In genomic region chr19:34953092-34953491, GRCh38 we compare ENCODE assay signal across 26 cellular contexts. TPM values are rescaled to one million over a fixed set of nuclear protein-coding genes. Genes with fewer than 3 reads are reported as not detected.
DNase-seq lines count a peak whose midpoint lies in the region; ATAC-seq, FAIRE-seq and TF ChIP-seq lines count a peak whose summit lies in the region.
"Had no signal": no experiment of that assay in that cellular context is flagged by ENCODE, and none has a peak within 500 bp of the region (broad histone marks: within the 10 kb centered on the region; RNA-seq: fewer than 3 reads in every experiment).

No MANE protein-coding gene starts in this region.

- no peak overlapping the region for H3K27ac Mint-ChIP-seq in progenitor cell of endocrine pancreas
- H3K27ac Mint-ChIP-seq: CD14-positive monocyte; CD4-positive, alpha-beta memory T cell had no signal

- H3K4me2 ChIP-seq in K562 (ENCODE audit: insufficient read depth, low read length) = no peak overlapping the region
- H3K4me2 ChIP-seq: A549; BLaER1 treated with 17β-estradiol and CSF1 and Interleukin-3, amounts not matched to agents 10 nM and 100 nM had no signal

- peaks cover 31% of the 10 kb centered on the region for H3K9me3 ChIP-seq in K562 (replicated peaks; ENCODE audit: control insufficient read depth, insufficient read depth, low read depth, low read length)

- H3K27me3 ChIP-seq in K562 (ENCODE audit: control insufficient read depth in 2 of 2, insufficient read depth in 2 of 2, low read length in 2 of 2) = no peaks in the 10 kb centered on the region
- H3K27me3 ChIP-seq: BE2C; BLaER1 treated with 17β-estradiol and CSF1 and Interleukin-3, amounts not matched to agents 10 nM and 100 nM had no signal

- no peaks in the 10 kb centered on the region for H3K9me1 ChIP-seq in K562 (ENCODE audit: control insufficient read depth, insufficient read depth, low read length)

- no peak for TF ChIP-seq EP300 in K562 (IDR thresholded peaks at IDR 0.05; ENCODE audit: low read length)

- H3K9me3 Mint-ChIP-seq in progenitor cell of endocrine pancreas (ENCODE audit: low read depth) = peaks cover 64% of the 10 kb centered on the region

- TF ChIP-seq POLR2A in K562 (conservative IDR thresholded peaks at IDR 0.05) = no peak

- TF ChIP-seq CTCF in K562 (IDR thresholded peaks at IDR 0.05 in 2 of 3, conservative IDR thresholded peaks at IDR 0.05 in 1 of 3; ENCODE audit: insufficient read depth in 2 of 3, low read depth in 1 of 3, low read length in 3 of 3) = no peak
- no peak for TF ChIP-seq CTCF in progenitor cell of endocrine pancreas (IDR thresholded peaks at IDR 0.05; ENCODE audit: unreplicated experiment)

- no peak overlapping the region for H3K27ac ChIP-seq in K562 (ENCODE audit: extremely low read depth, low read depth, low read length)
- H3K27ac ChIP-seq: A549; BLaER1 treated with 17β-estradiol and CSF1 and Interleukin-3, amounts not matched to agents 10 nM and 100 nM; GM23248 had no signal

- in situ Hi-C loops in K562 (cut with MboI) = no loop called here

- no peaks in the 10 kb centered on the region for H3K4me1 Mint-ChIP-seq in progenitor cell of endocrine pancreas (ENCODE audit: low read depth)
- H3K4me1 Mint-ChIP-seq: CD14-positive monocyte; CD4-positive, alpha-beta memory T cell had no signal

- no peaks in the 10 kb centered on the region for H3K4me1 ChIP-seq in K562 (replicated peaks in 1 of 2; ENCODE audit: control insufficient read depth in 2 of 2, insufficient read depth in 2 of 2, low read length in 2 of 2)
- H3K4me1 ChIP-seq: A549; BE2C; BLaER1 treated with 17β-estradiol and CSF1 and Interleukin-3, amounts not matched to agents 10 nM and 100 nM had no signal

- no peak overlapping the region for H3K9ac ChIP-seq in K562 (ENCODE audit: insufficient read depth in 1 of 2, low read depth in 2 of 2, low read length in 2 of 2)
- H3K9ac ChIP-seq: BLaER1 treated with 17β-estradiol and CSF1 and Interleukin-3, amounts not matched to agents 10 nM and 100 nM; GM23248 had no signal

- ATAC-seq in K562 = no peak
- ATAC-seq: A549, GM12878 had no signal

- H3K36me3 Mint-ChIP-seq in progenitor cell of endocrine pancreas (ENCODE audit: insufficient read depth) = peaks cover 86% of the 10 kb centered on the region

- H3K4me3 Mint-ChIP-seq in progenitor cell of endocrine pancreas (ENCODE audit: low read depth) = no peak overlapping the region
- H3K4me3 Mint-ChIP-seq: CD14-positive monocyte had no signal

- intact Hi-C loops in K562 (cut with micrococcal nuclease) = no loop called here

- H3K36me3 ChIP-seq in K562 (ENCODE audit: control insufficient read depth, insufficient read depth, low read length) = peaks cover 35% of the 10 kb centered on the region

- H3K27me3 Mint-ChIP-seq in progenitor cell of endocrine pancreas = no peaks in the 10 kb centered on the region
- H3K27me3 Mint-ChIP-seq: CD4-positive, alpha-beta memory T cell had no signal

- no peak for TF ChIP-seq RAD21 in K562 (CRISPR knock-in tag; conservative IDR thresholded peaks at IDR 0.05 in 1 of 2, IDR thresholded peaks at IDR 0.05 in 1 of 2)

- BruUV-seq in K562 (replicated peaks; lab: Mats Ljungman, UMichigan) = no TSS peak

- H3K4me3 ChIP-seq in K562 = no peak overlapping the region
- H3K4me3 ChIP-seq: A549, GM12878, GM23248 had no signal

- DNase-seq in NCI-H2227 (lab: John Stamatoyannopoulos, UW; ENCODE audit: unreplicated experiment) (peak; percentile 46), NCI-H2227 treated with DMSO at 0.1 percent for 48 hours (lab: John Stamatoyannopoulos, UW) (no peak), HT-29 (ENCODE audit: low spot score) (peak; percentile 21), K562 (ENCODE audit: extremely low read depth in 1 of 4, low spot score in 3 of 4) (no peak), progenitor cell of endocrine pancreas (ENCODE audit: low spot score, unreplicated experiment) (no peak)
- DNase-seq in stimulated activated CD4-positive, alpha-beta T cell treated with anti-CD3 and anti-CD28 coated beads, Interleukin-12 subunit alpha, Interleukin-12 subunit beta, amount 100 ng/mL, for 4 hours = no peak
- DNase-seq: 8988T; ACHN; AML-193; BE2C; Calu3; CD4-positive, alpha-beta memory T cell; COR-L47; DMS79; EL; GDM1; GM23248; H7; HCEC 1CT had no signal

- no peak for FAIRE-seq in K562 (lab: Jason Lieb, UNC)
- peak; percentile 75 for FAIRE-seq in islet of Langerhans (lab: Jason Lieb, UNC)
- FAIRE-seq: GM12878, GM19239, H1 had no signal

- CTCF ChIA-PET in K562 (lab: Yijun Ruan, JAX; ENCODE audit: low intra/inter-chr PET ratio) = no interaction called here

- H2AFZ ChIP-seq in K562 (ENCODE audit: low read depth, low read length) = no peak overlapping the region
- H2AFZ ChIP-seq: GM23248 had no signal

- H3K79me2 ChIP-seq in K562 (ENCODE audit: control insufficient read depth, insufficient read depth, low read length) = peaks cover 7% of the 10 kb centered on the region; the same call in 2 of the 3 replicates

- POLR2A ChIA-PET in K562 (lab: Yijun Ruan, JAX) = no interaction called here

- H4K20me1 ChIP-seq in K562 (replicated peaks; ENCODE audit: control insufficient read depth, insufficient read depth, low read length) = no peaks in the 10 kb centered on the region
- H4K20me1 ChIP-seq: BLaER1 treated with 17β-estradiol and CSF1 and Interleukin-3, amounts not matched to agents 10 nM and 100 nM had no signal

TF ChIP-seq in K562, 482 proteins besides CTCF, POLR2A, EP300 and RAD21 (continues in another document):
- TF ChIP-seq ZNF239 (CRISPR knock-in tag; IDR thresholded peaks at IDR 0.05) (no peak), STAT5B (CRISPR knock-in tag; IDR thresholded peaks at IDR 0.05) (no peak)

RNA-seq across cellular contexts. Expression of gene ZNF792, which starts 10.9 kb away (rescaled TPM):
- 11.8 and 12.7 TPM in 2 replicates for total RNA-seq in HT-29 (2014; rRNA removed; shearing (Covaris generic))
- 49.4 and 86.2 TPM in 2 replicates for total RNA-seq in K562 (2011; cell fraction: chromatin; rRNA removed; ENCODE audit: low replicate concordance)
- total RNA-seq in K562 (2011; cell fraction: nucleolus; rRNA removed) = 38.2 and 47.9 TPM in 2 replicates
- 33.4 and 39.9 TPM in 2 replicates for total RNA-seq in K562 (2011; cell fraction: nucleoplasm; rRNA removed)
- total RNA-seq in K562 (2014; rRNA removed) (14.5 and 14.6 TPM in 2 replicates), K562 (2014; rRNA removed; fragmentation: Illumina TruSeq; extraction: Trizol) (15.8 and 17.7 TPM in 2 replicates), K562 (2015; rRNA removed; fragmentation: Illumina TruSeq; extraction: Trizol) (10.0 and 10.4 TPM in 2 replicates), K562 (2021) (15.5 and 16.5 TPM in 2 replicates), progenitor cell of endocrine pancreas (14.4 TPM in 2 replicates)
- polyA plus RNA-seq in K562 (2011; rRNA removed) (9.6 and 12.0 TPM in 2 replicates), K562 (2014; fragmentation: Illumina TruSeq; extraction: Trizol) (9.9 and 10.2 TPM in 2 replicates), K562 (2014; fragmentation: Nextera tagmentation; extraction: Ambion mirVana) (1 to 10 TPM; 3.3 to 3.5 TPM), K562 (2014; rRNA removed) (7.0 and 7.9 TPM in 2 replicates)
- polyA plus RNA-seq in K562 (2011; cell fraction: cytosol; rRNA removed) = 6.8 and 6.9 TPM in 2 replicates
- 17.3 and 18.8 TPM in 2 replicates for polyA plus RNA-seq in K562 (2011; cell fraction: nucleus; rRNA removed)
- 7.3 and 9.8 TPM in 2 replicates for polyA plus RNA-seq in K562 (2012)
- 37.5 and 38.9 TPM in 2 replicates for polyA minus RNA-seq in K562 (2011; rRNA and poly(A)+ RNA removed)
- 9.4 and 17.3 TPM in 2 replicates for polyA minus RNA-seq in K562 (2011; cell fraction: cytosol; rRNA and poly(A)+ RNA removed)
- 32.0 and 50.6 TPM in 2 replicates for polyA minus RNA-seq in K562 (2011; cell fraction: nucleus; rRNA and poly(A)+ RNA removed)

RNA-seq across cellular contexts. Expression of gene ZNF30, which starts 26.4 kb away (rescaled TPM):
- 2.0 and 2.7 TPM in 2 replicates for total RNA-seq in HT-29 (2014; rRNA removed; shearing (Covaris generic))
- 8.3 and 8.9 TPM in 2 replicates for total RNA-seq in K562 (2011; cell fraction: chromatin; rRNA removed; ENCODE audit: low replicate concordance)
- total RNA-seq in K562 (2011; cell fraction: nucleolus; rRNA removed) = 7.9 and 9.7 TPM in 2 replicates
- 5.2 and 5.6 TPM in 2 replicates for total RNA-seq in K562 (2011; cell fraction: nucleoplasm; rRNA removed)
- 7.1 and 10.8 TPM in 2 replicates for total RNA-seq in K562 (2014; rRNA removed)
- 10.7 and 11.1 TPM in 2 replicates for total RNA-seq in K562 (2014; rRNA removed; fragmentation: Illumina TruSeq; extraction: Trizol)
- 9.0 and 10.6 TPM in 2 replicates for total RNA-seq in K562 (2015; rRNA removed; fragmentation: Illumina TruSeq; extraction: Trizol)
- 10.3 and 11.4 TPM in 2 replicates for total RNA-seq in K562 (2021)
- 8.3 and 9.7 TPM in 2 replicates for polyA plus RNA-seq in K562 (2011; rRNA removed)
- polyA plus RNA-seq in K562 (2011; cell fraction: cytosol; rRNA removed) = 4.2 and 6.0 TPM in 2 replicates
- 5.6 and 6.1 TPM in 2 replicates for polyA plus RNA-seq in K562 (2011; cell fraction: nucleus; rRNA removed)
- 6.8 and 8.6 TPM in 2 replicates for polyA plus RNA-seq in K562 (2012)
- polyA plus RNA-seq in K562 (2014; fragmentation: Illumina TruSeq; extraction: Trizol) = 8.3 and 9.8 TPM in 2 replicates
- polyA plus RNA-seq in K562 (2014; fragmentation: Nextera tagmentation; extraction: Ambion mirVana) = 10 to 100 TPM in 1 of 2 experiments, 1 to 10 TPM in 1; 9.2 to 13.4 TPM
- 7.3 and 7.6 TPM in 2 replicates for polyA plus RNA-seq in K562 (2014; rRNA removed)
- 12.3 and 15.3 TPM in 2 replicates for polyA minus RNA-seq in K562 (2011; rRNA and poly(A)+ RNA removed)
- 4.3 and 6.1 TPM in 2 replicates for polyA minus RNA-seq in K562 (2011; cell fraction: cytosol; rRNA and poly(A)+ RNA removed)
- polyA minus RNA-seq in K562 (2011; cell fraction: nucleus; rRNA and poly(A)+ RNA removed) = 10.9 and 11.2 TPM in 2 replicates
- 5.9 and 7.7 TPM in 2 replicates for total RNA-seq in progenitor cell of endocrine pancreas

RNA-seq across cellular contexts. Expression of gene GRAMD1A, which starts 47.0 kb away (rescaled TPM):
- total RNA-seq in HT-29 (2014; rRNA removed; shearing (Covaris generic)) = 13.2 and 24.8 TPM in 2 replicates
- 167 and 288 TPM in 2 replicates for total RNA-seq in K562 (2011; cell fraction: chromatin; rRNA removed; ENCODE audit: low replicate concordance)
- total RNA-seq in K562 (2011; cell fraction: nucleolus; rRNA removed) = 130 and 133 TPM in 2 replicates
- total RNA-seq in K562 (2011; cell fraction: nucleoplasm; rRNA removed) = 132 and 192 TPM in 2 replicates
- 41.8 and 47.0 TPM in 2 replicates for total RNA-seq in K562 (2014; rRNA removed)
- total RNA-seq in K562 (2014; rRNA removed; fragmentation: Illumina TruSeq; extraction: Trizol) = 13.9 and 16.4 TPM in 2 replicates
- total RNA-seq in K562 (2015; rRNA removed; fragmentation: Illumina TruSeq; extraction: Trizol) = 19.4 and 20.5 TPM in 2 replicates
- total RNA-seq in K562 (2021) = 58.7 and 62.5 TPM in 2 replicates
- 39.4 and 54.3 TPM in 2 replicates for polyA plus RNA-seq in K562 (2011; rRNA removed)
- polyA plus RNA-seq in K562 (2011; cell fraction: cytosol; rRNA removed) = 51.1 and 57.8 TPM in 2 replicates
- polyA plus RNA-seq in K562 (2011; cell fraction: nucleus; rRNA removed) = 131 and 183 TPM in 2 replicates
- 35.7 and 68.6 TPM in 2 replicates for polyA plus RNA-seq in K562 (2012)
- polyA plus RNA-seq in K562 (2014; fragmentation: Illumina TruSeq; extraction: Trizol) = 38.5 and 54.1 TPM in 2 replicates
- polyA plus RNA-seq in K562 (2014; fragmentation: Nextera tagmentation; extraction: Ambion mirVana) = 1 to 10 TPM; 1.4 to 1.7 TPM
- 61.7 and 63.8 TPM in 2 replicates for polyA plus RNA-seq in K562 (2014; rRNA removed)
- 41.4 and 44.4 TPM in 2 replicates for polyA minus RNA-seq in K562 (2011; rRNA and poly(A)+ RNA removed)
- 39.7 and 39.8 TPM in 2 replicates for polyA minus RNA-seq in K562 (2011; cell fraction: cytosol; rRNA and poly(A)+ RNA removed)
- 31.2 and 45.4 TPM in 2 replicates for polyA minus RNA-seq in K562 (2011; cell fraction: nucleus; rRNA and poly(A)+ RNA removed)
- total RNA-seq in progenitor cell of endocrine pancreas = 111 and 118 TPM in 2 replicates

Comparison
In these comparisons a context has a peak if more than half of its experiments do, and no peak if none do; other contexts are left out.
1. DNase-seq: peak in NCI-H2227 (single experiment) and HT-29 (single experiment); none in NCI-H2227 treated with DMSO at 0.1 percent for 48 hours (single experiment), K562 (0 of 4), stimulated activated CD4-positive, alpha-beta T cell treated with anti-CD3 and anti-CD28 coated beads, Interleukin-12 subunit alpha, Interleukin-12 subunit beta, amount 100 ng/mL, for 4 hours (single experiment) and progenitor cell of endocrine pancreas (single experiment).